28 cellular contexts compared by ENCODE assay signal in genomic region chr16:58492066-58492465, GRCh38. TPM values are rescaled to one million over a fixed set of nuclear protein-coding genes. Genes with fewer than 3 reads are reported as not detected.
DNase-seq lines count a peak whose midpoint lies in the region; ATAC-seq, FAIRE-seq and TF ChIP-seq lines count a peak whose summit lies in the region.
"Had no signal": no experiment of that assay in that cellular context is flagged by ENCODE, and none has a peak within 500 bp of the region (broad histone marks: within the 10 kb centered on the region; RNA-seq: fewer than 3 reads in every experiment).

No MANE protein-coding gene starts in this region.

- H3K9ac ChIP-seq in kidney (ENCODE audit: low read length in 2 of 2), result no peak overlapping the region

- intact Hi-C loops in kidney (cut with DNase I) (loop anchor here (5.0 kb wide), 1 partner anchor 155 kb away; no protein-coding TSS in a partner anchor), testis (cut with DNase I; ENCODE audit: low total_unique reads) (loop anchor here (5.0 kb wide), 1 partner anchor 155 kb away; no protein-coding TSS in a partner anchor), body of pancreas (cut with DNase I) (no loop called here)

- H3K4me1 ChIP-seq in kidney (ENCODE audit: control insufficient read depth in 1 of 2, insufficient read depth in 1 of 2, low read depth in 1 of 2, low read length in 2 of 2) (peaks cover 0 to 3% of the 10 kb centered on the region in 2 donors), testis (peaks cover 31% of the 10 kb centered on the region), body of pancreas (peaks cover 7% of the 10 kb centered on the region)

- TF ChIP-seq POLR2A in testis (IDR thresholded peaks at IDR 0.05), result no peak
- TF ChIP-seq POLR2A in body of pancreas (IDR thresholded peaks at IDR 0.05), result no peak

- DNase-seq in NCI-H82 (lab: John Stamatoyannopoulos, UW) (peak; percentile 52), NCI-H82 treated with DMSO at 0.1 percent for 48 hours (lab: John Stamatoyannopoulos, UW; ENCODE audit: unreplicated experiment) (no peak), NCI-H2107 treated with DMSO at 0.1 percent for 48 hours (lab: John Stamatoyannopoulos, UW; ENCODE audit: unreplicated experiment) (peak; percentile 44), kidney (peak; percentile 57), testis (peak; percentile 61), body of pancreas (no peak), HUDEP-2 (lab: John Stamatoyannopoulos, UW; ENCODE audit: unreplicated experiment in 76 of 76) (no peak), NCI-H128 (lab: John Stamatoyannopoulos, UW; ENCODE audit: unreplicated experiment) (no peak)
- DNase-seq: activated CD8-positive, alpha-beta T cell treated with anti-CD3 and anti-CD28 coated beads, Interleukin-2, amount 10 ng/mL, durations not matched to agents 7 days and 5 days; activated naive CD8-positive, alpha-beta T cell treated with anti-CD3 and anti-CD28 coated beads for 36 hours; activated T-cell treated with anti-CD3 and anti-CD28 coated beads for 4 hours; central memory CD4-positive, alpha-beta T cell; dermis blood vessel endothelial cell; gastrocnemius medialis; GDM1; H7; hippocampal formation; naive B cell; NCI-H1417 treated with DMSO at 0.1 percent for 48 hours; NCI-H226; small intestine; stimulated activated CD4-positive, alpha-beta T cell treated with anti-CD3 and anti-CD28 coated beads, Interleukin-1b, Interleukin-23, amount 100 ng/mL, for 48 hours; stimulated activated CD8-positive, alpha-beta memory T cell treated with anti-CD3 and anti-CD28 coated beads, Interleukin-4, amount 100 ng/mL, for 48 hours; trophoblast cell had no signal

- H3K27me3 ChIP-seq in testis, result no peaks in the 10 kb centered on the region
- H3K27me3 ChIP-seq in body of pancreas, result no peaks in the 10 kb centered on the region
- H3K27me3 ChIP-seq: gastrocnemius medialis had no signal

- no peak for FAIRE-seq in kidney (lab: Jason Lieb, UNC)
- FAIRE-seq: astrocyte, small intestine had no signal

- ATAC-seq in body of pancreas, result no peak
- ATAC-seq: activated CD8-positive, alpha-beta T cell treated with anti-CD3 and anti-CD28 coated beads, Interleukin-2, amount 10 ng/mL, durations not matched to agents 7 days and 5 days; gastrocnemius medialis; left lobe of liver had no signal

- H3K27ac ChIP-seq in kidney (ENCODE audit: low read depth in 2 of 2, low read length in 2 of 2) (no peak overlapping the region), testis (no peak overlapping the region), body of pancreas (no peak overlapping the region)
- H3K27ac ChIP-seq: gastrocnemius medialis had no signal

- H3K4me3 ChIP-seq in kidney (ENCODE audit: low read length in 2 of 2), result no peak overlapping the region
- no peak overlapping the region for H3K4me3 ChIP-seq in testis
- H3K4me3 ChIP-seq in body of pancreas, result no peak overlapping the region
- H3K4me3 ChIP-seq: gastrocnemius medialis, K562 had no signal

- no peak for TF ChIP-seq CTCF in kidney (IDR thresholded peaks at IDR 0.05; ENCODE audit: borderline replicate concordance, extremely low read depth, insufficient read depth)
- TF ChIP-seq CTCF in testis (IDR thresholded peaks at IDR 0.05), result no peak
- TF ChIP-seq CTCF in body of pancreas (IDR thresholded peaks at IDR 0.05), result no peak

- WGBS in testis, 2 donors, result 56 to 61% methylated on average over 4 of the region's 4 CpGs
- WGBS in body of pancreas, 2 donors, result 58 to 71% methylated on average over 3 to 4 of the region's 4 CpGs

- no peaks in the 10 kb centered on the region for H3K9me3 ChIP-seq in kidney (ENCODE audit: control insufficient read depth in 1 of 2, low read length in 2 of 2)
- H3K9me3 ChIP-seq in testis, result no peaks in the 10 kb centered on the region
- no peaks in the 10 kb centered on the region for H3K9me3 ChIP-seq in body of pancreas
- H3K9me3 ChIP-seq: gastrocnemius medialis had no signal

- H3K36me3 ChIP-seq in kidney (ENCODE audit: control insufficient read depth in 1 of 2, insufficient read depth in 2 of 2, low read length in 2 of 2) (no peaks in the 10 kb centered on the region), testis (ENCODE audit: low read depth, missing control alignments) (no peaks in the 10 kb centered on the region), body of pancreas (replicated peaks in 1 of 2; ENCODE audit: insufficient read depth in 1 of 2, low read depth in 2 of 2) (no peaks in the 10 kb centered on the region)
- H3K36me3 ChIP-seq: gastrocnemius medialis had no signal

RNA-seq across cellular contexts. Expression of gene NDRG4, which starts 7.9 kb away (rescaled TPM):
- 5.7 TPM for total RNA-seq in kidney
- 1.7 TPM for polyA plus RNA-seq in kidney (ENCODE audit: insufficient read depth, low read depth, low replicate concordance)
- 100 to 1,000 TPM; 375 to 444 TPM for total RNA-seq in testis
- 142 TPM for polyA plus RNA-seq in testis (ENCODE audit: insufficient read depth, low read depth, low replicate concordance)
- total RNA-seq in body of pancreas, result 10 to 100 TPM in 1 of 2 donors, 1 to 10 TPM in 1; 6.0 to 33.9 TPM
- total RNA-seq: activated CD8-positive, alpha-beta T cell treated with anti-CD3 and anti-CD28 coated beads, Interleukin-2, amount 10 ng/mL, durations not matched to agents 7 days and 5 days; MCF 10A had no signal

RNA-seq across cellular contexts. Expression of gene SETD6, which starts 23.3 kb away (rescaled TPM):
- total RNA-seq in kidney (25.0 TPM), testis (10 to 100 TPM; 71.2 to 77.5 TPM), body of pancreas (10 to 100 TPM; 67.7 to 80.8 TPM)
- polyA plus RNA-seq in kidney (ENCODE audit: insufficient read depth, low read depth, low replicate concordance) (13.7 TPM), testis (ENCODE audit: insufficient read depth, low read depth, low replicate concordance) (21.6 TPM)

Comparison
In these comparisons a context has a peak if more than half of its experiments do, and no peak if none do; other contexts are left out.
1. DNase-seq: peak in NCI-H82 (single experiment), NCI-H2107 treated with DMSO at 0.1 percent for 48 hours (single experiment), kidney (single experiment) and testis (single experiment); none in NCI-H82 treated with DMSO at 0.1 percent for 48 hours (single experiment), body of pancreas (0 of 4), HUDEP-2 (0 of 76) and NCI-H128 (single experiment).
2. RNA of gene NDRG4, which starts 7.9 kb away (total RNA-seq): 375 to 444 TPM in testis; 6.0 to 33.9 TPM in body of pancreas and 5.7 TPM in kidney (single experiment); every median in the first group is over 10 times any median in the second.